ENCODE assay signal across 1 cellular context in the genomic region with DNA sequence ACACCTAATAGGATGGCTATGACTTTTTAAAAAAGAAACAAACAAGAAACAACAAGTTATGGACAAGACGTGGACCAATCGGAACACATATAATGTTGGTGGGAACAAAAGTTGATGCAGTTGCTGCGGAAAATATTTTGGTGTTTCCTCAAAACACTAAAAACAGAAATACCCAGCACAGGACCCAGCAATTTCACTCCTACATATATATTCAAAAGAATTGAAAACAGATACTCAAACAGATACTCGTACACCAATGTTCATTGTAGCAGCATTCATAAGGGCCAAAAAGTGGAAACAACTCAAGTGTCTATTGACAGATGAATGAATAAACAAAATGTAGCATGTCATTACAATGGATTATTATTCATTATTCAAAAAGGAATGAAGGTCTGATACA.
TF ChIP-seq lines count a peak whose summit lies in the region.

No MANE protein-coding gene starts in this region.

TF ChIP-seq in WTC11, 78 proteins besides CTCF, POLR2A, EP300 and RAD21 (continued from another document):
- TF ChIP-seq ZNF281 (CRISPR knock-in tag; IDR thresholded peaks at IDR 0.05): no peak
- TF ChIP-seq E2F5 (CRISPR knock-in tag; IDR thresholded peaks at IDR 0.05): no peak
- TF ChIP-seq NR2C2 (CRISPR knock-in tag; IDR thresholded peaks at IDR 0.05): no peak
- TF ChIP-seq ELF4 (CRISPR knock-in tag; IDR thresholded peaks at IDR 0.05; ENCODE audit: low read depth): no peak
